ENCODE assay signal across 8 cellular contexts in the genomic region with DNA sequence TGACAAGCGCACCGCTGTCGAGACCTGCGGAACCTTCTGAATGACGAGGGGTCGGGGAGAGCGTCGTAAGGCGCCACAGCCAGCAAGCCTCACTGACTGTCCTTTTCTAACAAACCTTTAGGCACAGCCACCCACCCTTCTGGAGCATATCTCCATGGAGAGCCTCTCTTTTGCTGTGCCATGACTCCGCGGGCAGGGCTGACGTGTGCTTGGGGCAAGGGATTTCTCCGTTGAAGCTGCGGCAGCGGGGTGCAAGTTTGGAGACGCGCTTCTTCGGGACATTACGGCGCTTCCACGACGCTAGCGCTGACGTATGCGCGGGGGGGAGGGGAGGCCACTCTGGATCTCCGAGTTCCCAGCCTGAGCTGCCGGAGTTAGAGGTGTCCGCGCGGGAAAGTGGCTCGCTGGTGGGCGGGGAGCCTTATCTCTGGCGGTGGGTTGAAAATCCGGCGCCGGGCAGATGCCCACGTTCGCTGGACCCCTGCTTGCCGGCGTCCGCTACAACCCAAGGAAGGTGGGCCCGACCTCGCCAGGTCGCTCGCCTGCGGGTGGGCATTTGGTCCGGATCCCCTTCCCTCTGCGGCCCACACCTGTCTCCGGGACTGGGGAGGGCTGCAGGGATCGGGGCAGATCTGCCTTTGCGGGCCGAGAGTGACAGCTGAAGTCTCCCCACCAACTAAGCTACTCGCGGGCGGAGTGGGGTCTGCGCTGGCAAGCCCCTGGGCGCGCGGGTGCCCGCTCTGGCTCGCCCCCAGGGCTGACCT. TPM values are rescaled to one million over a fixed set of nuclear protein-coding genes. Genes with fewer than 3 reads are reported as not detected.
DNase-seq lines count a peak whose midpoint lies in the region; ATAC-seq and TF ChIP-seq lines count a peak whose summit lies in the region.

No MANE protein-coding gene starts in this region.

- H3K9ac ChIP-seq in endodermal cell (ENCODE audit: extremely low read depth, low read length, poor library complexity, severe bottlenecking): peak overlapping the region; percentile 79

- CTCF ChIA-PET in CD8-positive, alpha-beta memory T cell (lab: Charles Lee): no interaction called here

- ATAC-seq in GM19452 (IDR thresholded peaks at IDR 0.05; ENCODE audit: unreplicated experiment) (peak; percentile 65), HG03565 (IDR thresholded peaks at IDR 0.05; ENCODE audit: unreplicated experiment) (peak; percentile 39)

- H3K4me1 ChIP-seq in CD8-positive, alpha-beta memory T cell (ENCODE audit: insufficient read depth, low read length): peaks cover 30% of the 10 kb centered on the region
- no peaks in the 10 kb centered on the region for H3K4me1 ChIP-seq in endodermal cell (ENCODE audit: control insufficient read depth, insufficient read depth, low read length)

- H3K4me3 ChIP-seq in CD8-positive, alpha-beta memory T cell (ENCODE audit: low read length): peak overlapping the region; percentile 87
- H3K4me3 ChIP-seq in endodermal cell (ENCODE audit: low read length): peak overlapping the region; percentile 98

- no peak for TF ChIP-seq CTCF in endodermal cell (conservative IDR thresholded peaks at IDR 0.05)

- no peaks in the 10 kb centered on the region for H3K36me3 ChIP-seq in CD8-positive, alpha-beta memory T cell (ENCODE audit: insufficient read depth, low read length)
- H3K36me3 ChIP-seq in endodermal cell (ENCODE audit: control insufficient read depth, insufficient read depth, low read length): no peaks in the 10 kb centered on the region

- H3K36me3 Mint-ChIP-seq in CD8-positive, alpha-beta memory T cell: peaks cover 0 to 6% (median 0%) of the 10 kb centered on the region in 3 donors
- H3K36me3 Mint-ChIP-seq in endodermal cell (ENCODE audit: low read depth): no peaks in the 10 kb centered on the region

- WGBS in endodermal cell (ENCODE audit: insufficient coverage in 1 of 2, insufficient read length in 1 of 2), 2 experiments: 0% methylated on average over 2 to 62 of the region's 62 CpGs

- H3K9me3 Mint-ChIP-seq in CD8-positive, alpha-beta memory T cell: no peaks in the 10 kb centered on the region
- no peaks in the 10 kb centered on the region for H3K9me3 Mint-ChIP-seq in endodermal cell

- H3K27me3 Mint-ChIP-seq in CD8-positive, alpha-beta memory T cell: peaks cover 0 to 3% of the 10 kb centered on the region in 2 donors
- peaks cover 29% of the 10 kb centered on the region for H3K27me3 Mint-ChIP-seq in endodermal cell (ENCODE audit: insufficient read depth)

- H3K4me3 Mint-ChIP-seq in CD8-positive, alpha-beta memory T cell: no peak overlapping the region
- H3K4me3 Mint-ChIP-seq in endodermal cell: no peak overlapping the region

- peaks cover 27 to 38% (median 36%) of the 10 kb centered on the region in 3 donors for H3K4me1 Mint-ChIP-seq in CD8-positive, alpha-beta memory T cell
- peaks cover 2% of the 10 kb centered on the region for H3K4me1 Mint-ChIP-seq in endodermal cell

- H3K9me3 ChIP-seq in CD8-positive, alpha-beta memory T cell (ENCODE audit: low read length): no peaks in the 10 kb centered on the region
- no peaks in the 10 kb centered on the region for H3K9me3 ChIP-seq in endodermal cell (ENCODE audit: control insufficient read depth, low read length)

- no peaks in the 10 kb centered on the region for H3K27me3 ChIP-seq in CD8-positive, alpha-beta memory T cell (ENCODE audit: insufficient read depth, low read length, poor library complexity, severe bottlenecking)
- peaks cover 36% of the 10 kb centered on the region for H3K27me3 ChIP-seq in endodermal cell (ENCODE audit: control insufficient read depth, insufficient read depth, low read length, poor library complexity, severe bottlenecking)

- POLR2A ChIA-PET in CD8-positive, alpha-beta memory T cell (lab: Charles Lee): interaction anchor here (0.7 to 0.9 kb wide), 2 partner anchors 1095 to 1161 kb away, joined by 3 read pairs; a partner anchor contains a TSS

- DNase-seq in CD8-positive, alpha-beta memory T cell: peak; percentile 75 to 87 (median 78)
- DNase-seq in NOMO-1 (lab: John Stamatoyannopoulos, UW; ENCODE audit: unreplicated experiment in 2 of 2) (peak; percentile 76), endodermal cell (peak; percentile 92), mesenteric fat pad (ENCODE audit: low spot score) (peak; percentile 96)
- peak; percentile 66 to 72 (median 70) for DNase-seq in activated CD8-positive, alpha-beta memory T cell treated with anti-CD3 and anti-CD28 coated beads for 48 hours (ENCODE audit: low read depth in 2 of 3, low spot score in 2 of 3)
- peak; percentile 74 for DNase-seq in stimulated activated CD8-positive, alpha-beta memory T cell treated with anti-CD3 and anti-CD28 coated beads, Interleukin-15, amount 100 ng/mL, for 1 hour (ENCODE audit: low read depth)

- peak overlapping the region in 2 of 8 donors; percentile 81 to 87 for H3K27ac Mint-ChIP-seq in CD8-positive, alpha-beta memory T cell
- no peak overlapping the region for H3K27ac Mint-ChIP-seq in endodermal cell

- H3K27ac ChIP-seq in CD8-positive, alpha-beta memory T cell (ENCODE audit: low read depth, low read length): peak overlapping the region; percentile 73
- peak overlapping the region; percentile 19 for H3K27ac ChIP-seq in endodermal cell (ENCODE audit: low read depth, low read length)

RNA-seq across cellular contexts. Expression of a gene that starts 0.5 kb away (rescaled TPM):
- 10 to 100 TPM; 13.0 to 15.7 TPM for total RNA-seq in CD8-positive, alpha-beta memory T cell
- 9.0 TPM for polyA plus RNA-seq in CD8-positive, alpha-beta memory T cell
- total RNA-seq in endodermal cell (1 to 10 TPM; 6.0 to 7.5 TPM), mesenteric fat pad (12.0 TPM)
- polyA plus RNA-seq in endodermal cell (2013, experiment 1 of 2): 8.6 TPM
- 7.4 TPM for polyA plus RNA-seq in endodermal cell (2013, experiment 2 of 2)

Comparison
In these comparisons a context has a peak if more than half of its experiments do, and no peak if none do; other contexts are left out.
1. Peak in every context shown above with its lines: DNase-seq, ATAC-seq, H3K4me3 ChIP-seq and H3K27ac ChIP-seq.